ENCODE assay signal across 28 cellular contexts in the genomic region with DNA sequence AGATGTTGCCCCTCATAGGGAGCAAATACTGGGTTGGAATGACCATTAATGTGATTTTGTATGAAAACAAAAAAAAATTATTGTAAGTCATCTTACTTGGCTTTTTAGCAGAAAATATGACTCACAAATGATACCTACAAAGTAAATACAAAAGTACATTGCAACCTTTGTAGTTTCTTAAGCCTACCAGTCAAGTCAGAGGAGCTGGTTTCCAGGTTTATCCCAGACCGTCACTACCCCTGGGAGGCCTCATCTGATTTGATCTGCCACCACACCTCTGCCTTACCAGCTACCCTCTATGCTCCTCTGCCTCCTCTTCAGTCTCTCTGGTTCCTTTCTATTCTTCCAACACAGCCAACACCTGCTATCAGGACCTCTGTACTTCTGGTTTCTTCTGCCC.
"Had no signal": no experiment of that assay in that cellular context is flagged by ENCODE, and none has a peak within 500 bp of the region (broad histone marks: within the 10 kb centered on the region; RNA-seq: fewer than 3 reads in every experiment).

No MANE protein-coding gene starts in this region.

- H3K36me3 Mint-ChIP-seq: natural killer cell; neural progenitor cell; stimulated activated effector memory CD8-positive, alpha-beta T cell treated with anti-CD3 and anti-CD28 coated beads, Interleukin-12 subunit alpha, Interleukin-12 subunit beta, amount 100 ng/mL, for 72 hours; stimulated activated naive B cell treated with anti-CD40 and anti-IgM and Interleukin-4, amounts not matched to agents 10 μg/mL and 1 μg/mL and 100 μg/mL, for 72 hours had no signal

- H3K79me2 ChIP-seq: parathyroid adenoma had no signal

- H2AFZ ChIP-seq: neural progenitor cell, parathyroid adenoma had no signal

- H3K9me3 Mint-ChIP-seq: natural killer cell; nephron; neural progenitor cell; stimulated activated effector memory CD8-positive, alpha-beta T cell treated with anti-CD3 and anti-CD28 coated beads, Interleukin-12 subunit alpha, Interleukin-12 subunit beta, amount 100 ng/mL, for 72 hours; stimulated activated naive B cell treated with anti-CD40 and anti-IgM and Interleukin-4, amounts not matched to agents 10 μg/mL and 1 μg/mL and 100 μg/mL, for 72 hours; stimulated activated naive CD8-positive, alpha-beta T cell treated with anti-CD3 and anti-CD28 coated beads, Interleukin-15, Interleukin-2, amounts not matched to agents 100 ng/mL and 50 ng/mL, for 24 hours had no signal

- H3K9ac ChIP-seq: neural progenitor cell, parathyroid adenoma had no signal

- H3K4me3 Mint-ChIP-seq: natural killer cell; nephron; neural progenitor cell; stimulated activated effector memory CD8-positive, alpha-beta T cell treated with anti-CD3 and anti-CD28 coated beads, Interleukin-12 subunit alpha, Interleukin-12 subunit beta, amount 100 ng/mL, for 72 hours; stimulated activated naive B cell treated with anti-CD40 and anti-IgM and Interleukin-4, amounts not matched to agents 10 μg/mL and 1 μg/mL and 100 μg/mL, for 72 hours; stimulated activated naive CD8-positive, alpha-beta T cell treated with anti-CD3 and anti-CD28 coated beads, Interleukin-15, Interleukin-2, amounts not matched to agents 100 ng/mL and 50 ng/mL, for 24 hours had no signal

- H3K27me3 ChIP-seq: neural progenitor cell, ovary, right lobe of liver, sigmoid colon, thyroid gland, tibial nerve, upper lobe of left lung, uterus had no signal

- H3K4me3 ChIP-seq: neural progenitor cell, ovary, psoas muscle, right lobe of liver, sigmoid colon, stomach, thoracic aorta, thyroid gland, tibial nerve, upper lobe of left lung, uterus had no signal

- H3K9me3 ChIP-seq: ovary, psoas muscle, right lobe of liver, sigmoid colon, stomach, thoracic aorta, thyroid gland, tibial nerve, upper lobe of left lung, uterus had no signal

- H3K27ac ChIP-seq: neural progenitor cell, ovary, parathyroid adenoma, psoas muscle, right lobe of liver, sigmoid colon, stomach, thoracic aorta, thyroid gland, tibial nerve, upper lobe of left lung, uterus had no signal

- DNase-seq: natural killer cell; occipital lobe; ovary; posterior cingulate gyrus; psoas muscle; right cardiac atrium; right lobe of liver; sigmoid colon; small intestine; stimulated activated CD4-positive, alpha-beta T cell treated with anti-CD3 and anti-CD28 coated beads, Interleukin-15, amount 100 ng/mL, for 24 hours; stimulated activated CD4-positive, alpha-beta T cell treated with anti-CD3 and anti-CD28 coated beads, Interleukin-2, amount 100 ng/mL, for 24 hours; stimulated activated CD4-positive, alpha-beta T cell treated with anti-CD3 and anti-CD28 coated beads, Interleukin-2, amount 100 ng/mL, for 48 hours; stimulated activated CD4-positive, alpha-beta T cell treated with anti-CD3 and anti-CD28 coated beads, Interleukin-4, amount 100 ng/mL, for 24 hours; stimulated activated naive B cell treated with anti-CD40 and anti-IgM and Interleukin-4, amounts not matched to agents 10 μg/mL and 1 μg/mL and 100 μg/mL, for 72 hours; stimulated activated naive CD4-positive, alpha-beta T cell treated with Interleukin-2 at 50 U/mL for 16 hours; stomach; thyroid gland; trophoblast cell; upper lobe of left lung; uterus had no signal

- H3K4me2 ChIP-seq: neural progenitor cell had no signal

- H3K4me1 ChIP-seq: parathyroid adenoma, psoas muscle, right lobe of liver, sigmoid colon, stomach, thyroid gland, tibial nerve, upper lobe of left lung, uterus had no signal

- H3K27ac Mint-ChIP-seq: natural killer cell; nephron; neural progenitor cell; progenitor cell of endocrine pancreas; stimulated activated effector memory CD8-positive, alpha-beta T cell treated with anti-CD3 and anti-CD28 coated beads, Interleukin-12 subunit alpha, Interleukin-12 subunit beta, amount 100 ng/mL, for 72 hours; stimulated activated naive B cell treated with anti-CD40 and anti-IgM and Interleukin-4, amounts not matched to agents 10 μg/mL and 1 μg/mL and 100 μg/mL, for 72 hours; stimulated activated naive CD8-positive, alpha-beta T cell treated with anti-CD3 and anti-CD28 coated beads, Interleukin-15, Interleukin-2, amounts not matched to agents 100 ng/mL and 50 ng/mL, for 24 hours had no signal

- H3K36me3 ChIP-seq: neural progenitor cell, ovary, right lobe of liver, sigmoid colon, stomach, thoracic aorta, thyroid gland, tibial nerve, upper lobe of left lung, uterus had no signal

- ATAC-seq: natural killer cell; psoas muscle; right cardiac atrium; right lobe of liver; stimulated activated effector memory CD8-positive, alpha-beta T cell treated with anti-CD3 and anti-CD28 coated beads, Interleukin-12 subunit alpha, Interleukin-12 subunit beta, amount 100 ng/mL, for 72 hours; stimulated activated naive B cell treated with anti-CD40 and anti-IgM and Interleukin-4, amounts not matched to agents 10 μg/mL and 1 μg/mL and 100 μg/mL, for 72 hours had no signal

- H3K4me1 Mint-ChIP-seq: natural killer cell; nephron; neural progenitor cell; stimulated activated effector memory CD8-positive, alpha-beta T cell treated with anti-CD3 and anti-CD28 coated beads, Interleukin-12 subunit alpha, Interleukin-12 subunit beta, amount 100 ng/mL, for 72 hours; stimulated activated naive B cell treated with anti-CD40 and anti-IgM and Interleukin-4, amounts not matched to agents 10 μg/mL and 1 μg/mL and 100 μg/mL, for 72 hours had no signal
